29 cellular contexts compared by ENCODE assay signal in genomic region chr1:46679789-46680573, GRCh38. TPM values are rescaled to one million over a fixed set of nuclear protein-coding genes. Genes with fewer than 3 reads are reported as not detected.
"Had no signal": no experiment of that assay in that cellular context is flagged by ENCODE, and none has a peak within 500 bp of the region (broad histone marks: within the 10 kb centered on the region; RNA-seq: fewer than 3 reads in every experiment).

No MANE protein-coding gene starts in this region.

- H3K9ac ChIP-seq: KMS-11 had no signal

- H3K27ac Mint-ChIP-seq: activated naive CD8-positive, alpha-beta T cell treated with anti-CD3 and anti-CD28 coated beads, Interleukin-2, amount 50 U/mL, for 24 hours; IgD-negative memory B cell; T-helper 1 cell treated with Interleukin-12 subunit alpha and Interleukin-12 subunit beta and Interleukin-4 antibody, amounts not matched to agents 30 μg/mL and 1 μg/mL, for 36 hours had no signal

- H3K27me3 ChIP-seq: ascending aorta, body of pancreas, Peyer's patch, SJSA1 had no signal

- H3K4me3 Mint-ChIP-seq: activated naive CD8-positive, alpha-beta T cell treated with anti-CD3 and anti-CD28 coated beads, Interleukin-2, amount 50 U/mL, for 24 hours; central memory CD8-positive, alpha-beta T cell; IgD-negative memory B cell; T-helper 1 cell treated with Interleukin-12 subunit alpha and Interleukin-12 subunit beta and Interleukin-4 antibody, amounts not matched to agents 30 μg/mL and 1 μg/mL, for 36 hours had no signal

- DNase-seq: activated CD4-positive, alpha-beta T cell treated with anti-CD3 and anti-CD28 coated beads for 48 hours; activated CD4-positive, alpha-beta T cell treated with anti-CD3 and anti-CD28 coated beads, Interleukin-2, amount 50 U/mL, for 48 hours; activated effector memory CD4-positive, alpha-beta T cell treated with anti-CD3 and anti-CD28 coated beads, Interleukin-2, amount 50 U/mL, for 16 hours; activated naive CD4-positive, alpha-beta T cell treated with Interleukin-2 at 50 U/mL for 16 hours; activated naive CD8-positive, alpha-beta T cell treated with anti-CD3 and anti-CD28 coated beads, Interleukin-2, amount 50 U/mL, for 24 hours; activated T-cell treated with anti-CD3 and anti-CD28 coated beads for 4 hours; amniotic stem cell; body of pancreas; MM.1S; NCI-H1105 treated with DMSO at 0.1 percent for 48 hours; NCI-H1436 treated with DMSO at 0.1 percent for 48 hours; NCI-H187; NCI-H2081; NCI-H446; NCI-H524; Peyer's patch; SHP77 had no signal

- H3K4me1 ChIP-seq: ascending aorta, body of pancreas, Peyer's patch, SJSA1 had no signal

- H3K4me2 ChIP-seq: KMS-11 had no signal

- ATAC-seq: activated CD4-positive, CD25-positive, alpha-beta regulatory T cell treated with anti-CD3 and anti-CD28 coated beads, Interleukin-2, amount 50 U/mL, for 24 hours; activated naive CD4-positive, alpha-beta T cell treated with anti-CD3 and anti-CD28 coated beads, Interleukin-2, amount 50 U/mL, for 72 hours; activated naive CD8-positive, alpha-beta T cell treated with anti-CD3 and anti-CD28 coated beads, Interleukin-2, amount 50 U/mL, for 24 hours; body of pancreas; SK-N-SH treated with all-trans-retinoic acid at 6 μM for 48 hours had no signal

- H3K9me3 ChIP-seq: ascending aorta, body of pancreas, Peyer's patch, SJSA1 had no signal

- H3K4me3 ChIP-seq: ascending aorta, body of pancreas, Peyer's patch, SJSA1 had no signal

- H3K27me3 Mint-ChIP-seq: activated naive CD8-positive, alpha-beta T cell treated with anti-CD3 and anti-CD28 coated beads, Interleukin-2, amount 50 U/mL, for 24 hours; central memory CD8-positive, alpha-beta T cell; IgD-negative memory B cell had no signal

- H3K27ac ChIP-seq: ascending aorta, body of pancreas, KMS-11, Peyer's patch, RWPE1, SJSA1 had no signal

- H3K9me3 Mint-ChIP-seq: activated naive CD4-positive, alpha-beta T cell treated with anti-CD3 and anti-CD28 coated beads, Interleukin-2, amount 50 U/mL, for 72 hours; activated naive CD8-positive, alpha-beta T cell treated with anti-CD3 and anti-CD28 coated beads, Interleukin-2, amount 50 U/mL, for 24 hours; central memory CD8-positive, alpha-beta T cell; IgD-negative memory B cell; T-helper 1 cell treated with Interleukin-12 subunit alpha and Interleukin-12 subunit beta and Interleukin-4 antibody, amounts not matched to agents 30 μg/mL and 1 μg/mL, for 36 hours had no signal

RNA-seq across cellular contexts. Expression of gene TEX38, which starts 8.3 kb away (rescaled TPM):
- total RNA-seq: activated CD8-positive, alpha-beta memory T cell treated with anti-CD3 and anti-CD28 coated beads for 36 hours; ascending aorta; body of pancreas; bronchial epithelial cell; Peyer's patch; SJSA1 had no signal
- polyA plus RNA-seq: IgD-negative memory B cell had no signal
